Comparison of ENCODE assay signal across 22 cellular contexts in the genomic region with DNA sequence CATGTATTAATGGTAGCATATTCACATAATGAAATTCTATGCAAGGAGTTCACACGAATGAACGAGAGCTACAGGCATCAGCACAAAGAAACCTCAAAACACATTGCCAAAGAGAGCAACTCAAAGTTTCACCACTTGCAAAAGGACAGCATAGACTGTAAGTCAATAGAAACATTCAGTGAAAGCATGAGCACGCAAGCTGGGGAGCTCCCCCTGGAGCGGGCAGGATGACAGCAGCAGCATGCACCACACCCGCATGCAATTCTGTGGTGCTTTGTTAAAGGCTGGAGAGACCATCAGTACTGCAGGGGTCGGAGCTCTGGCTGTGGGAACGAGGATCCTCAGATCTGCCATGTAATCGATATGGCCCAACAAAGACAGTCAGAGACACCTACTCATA. TPM values are rescaled to one million over a fixed set of nuclear protein-coding genes. Genes with fewer than 3 reads are reported as not detected.
A peak's percentile ranks its signal among the peaks of the same experiment; 100 is the strongest.
DNase-seq lines count a peak whose midpoint lies in the region; ATAC-seq and TF ChIP-seq lines count a peak whose summit lies in the region.
"Had no signal": no experiment of that assay in that cellular context is flagged by ENCODE, and none has a peak within 500 bp of the region (broad histone marks: within the 10 kb centered on the region; RNA-seq: fewer than 3 reads in every experiment).

No MANE protein-coding gene starts in this region.

- no peak overlapping the region for H3K4me3 Mint-ChIP-seq in GM23338
- H3K4me3 Mint-ChIP-seq in chondrocyte (ENCODE audit: unreplicated experiment): no peak overlapping the region
- H3K4me3 Mint-ChIP-seq in stimulated activated naive B cell treated with anti-CD40 and anti-IgM and Interleukin-4, amounts not matched to agents 10 μg/mL and 1 μg/mL and 100 μg/mL, for 72 hours: no peak overlapping the region
- H3K4me3 Mint-ChIP-seq: CD4-positive, alpha-beta memory T cell had no signal

- ATAC-seq in GM23338: peak; percentile 91
- no peak for ATAC-seq in GM21381 (IDR thresholded peaks at IDR 0.05; ENCODE audit: unreplicated experiment)
- no peak for ATAC-seq in stimulated activated naive B cell treated with anti-CD40 and anti-IgM and Interleukin-4, amounts not matched to agents 10 μg/mL and 1 μg/mL and 100 μg/mL, for 72 hours (replicated peaks)
- ATAC-seq: HCT116 had no signal

- H3K27me3 ChIP-seq in GM23338 (ENCODE audit: insufficient read depth): no peaks in the 10 kb centered on the region
- H3K27me3 ChIP-seq: BLaER1 treated with 17β-estradiol and CSF1 and Interleukin-3, amounts not matched to agents 10 nM and 100 nM; SJCRH30 had no signal

- 0 out of 2 replicates have a peak, but pooled peaks cover 5% of the 10 kb centered on the region for H3K4me1 ChIP-seq in GM23338 (ENCODE audit: insufficient read depth)
- H3K4me1 ChIP-seq: SJCRH30 had no signal

- H2AFZ ChIP-seq in GM23338: no peak overlapping the region; the same call in 1 of the 2 replicates

- H3F3A ChIP-seq in GM23338 (replicated peaks; ENCODE audit: low read depth): no peaks in the 10 kb centered on the region

- H3K4me1 Mint-ChIP-seq in GM23338 (peaks cover 9% of the 10 kb centered on the region; the same call in 2 of the 3 replicates), chondrocyte (ENCODE audit: low read depth) (peaks cover 4% of the 10 kb centered on the region)
- H3K4me1 Mint-ChIP-seq in stimulated activated naive B cell treated with anti-CD40 and anti-IgM and Interleukin-4, amounts not matched to agents 10 μg/mL and 1 μg/mL and 100 μg/mL, for 72 hours: no peaks in the 10 kb centered on the region
- H3K4me1 Mint-ChIP-seq: CD4-positive, alpha-beta memory T cell had no signal

- H4K20me1 ChIP-seq in GM23338 (replicated peaks; ENCODE audit: insufficient read depth): no peaks in the 10 kb centered on the region
- H4K20me1 ChIP-seq: BLaER1 treated with 17β-estradiol and CSF1 and Interleukin-3, amounts not matched to agents 10 nM and 100 nM had no signal

- H3K27me3 Mint-ChIP-seq in GM23338 (ENCODE audit: insufficient read depth, low read depth, poor library complexity): peaks cover 2% of the 10 kb centered on the region
- no peaks in the 10 kb centered on the region for H3K27me3 Mint-ChIP-seq in chondrocyte (ENCODE audit: low read depth)
- peaks cover 25 to 32% of the 10 kb centered on the region in 2 donors for H3K27me3 Mint-ChIP-seq in stimulated activated naive B cell treated with anti-CD40 and anti-IgM and Interleukin-4, amounts not matched to agents 10 μg/mL and 1 μg/mL and 100 μg/mL, for 72 hours

- H3K36me3 ChIP-seq in GM23338 (ENCODE audit: insufficient read depth): no peaks in the 10 kb centered on the region
- H3K36me3 ChIP-seq: BLaER1 treated with 17β-estradiol and CSF1 and Interleukin-3, amounts not matched to agents 10 nM and 100 nM; SJCRH30 had no signal

- no peaks in the 10 kb centered on the region for H3K9me2 ChIP-seq in GM23338 (ENCODE audit: insufficient read depth)

- H3K36me3 Mint-ChIP-seq in GM23338 (ENCODE audit: low read depth) (no peaks in the 10 kb centered on the region), chondrocyte (ENCODE audit: low read depth) (peaks cover 3% of the 10 kb centered on the region)
- no peaks in the 10 kb centered on the region for H3K36me3 Mint-ChIP-seq in stimulated activated naive B cell treated with anti-CD40 and anti-IgM and Interleukin-4, amounts not matched to agents 10 μg/mL and 1 μg/mL and 100 μg/mL, for 72 hours
- H3K36me3 Mint-ChIP-seq: CD4-positive, alpha-beta memory T cell had no signal

- H3K9me3 Mint-ChIP-seq in GM23338 (peaks cover 4% of the 10 kb centered on the region; the same call in 1 of the 3 replicates), chondrocyte (ENCODE audit: low read depth) (peaks cover 4% of the 10 kb centered on the region)
- peaks cover 0 to 6% of the 10 kb centered on the region in 2 donors for H3K9me3 Mint-ChIP-seq in stimulated activated naive B cell treated with anti-CD40 and anti-IgM and Interleukin-4, amounts not matched to agents 10 μg/mL and 1 μg/mL and 100 μg/mL, for 72 hours
- H3K9me3 Mint-ChIP-seq: CD4-positive, alpha-beta memory T cell had no signal

- TF ChIP-seq CTCF in GM23338 (conservative IDR thresholded peaks at IDR 0.05; ENCODE audit: low read depth in 2 of 2): peak in 1 of 2 experiments; percentile 31; a peak in 2 of 4 replicates
- TF ChIP-seq CTCF in chondrocyte (IDR thresholded peaks at IDR 0.05): peak; percentile 31

- DNase-seq in GM23338 (ENCODE audit: low spot score) (peak; percentile 53), NCI-H146 treated with DMSO at 0.1 percent for 48 hours (lab: John Stamatoyannopoulos, UW; ENCODE audit: unreplicated experiment) (peak; percentile 7), chondrocyte (ENCODE audit: low spot score) (no peak), iPS-NIHi7 (ENCODE audit: extremely low spot score) (peak; percentile 35), hypothalamus (lab: John Stamatoyannopoulos, UW) (no peak)
- DNase-seq in stimulated activated naive B cell treated with anti-CD40 and anti-IgM and Interleukin-4, amounts not matched to agents 10 μg/mL and 1 μg/mL and 100 μg/mL, for 72 hours: no peak
- DNase-seq: ACHN; CD4-positive, alpha-beta memory T cell; DND-41; GOT3; NCI-H1105; NCI-H1694; NCI-H2081 treated with DMSO at 0.1 percent for 48 hours; NCI-H774; OCI-M1; SJCRH30 had no signal

- no peak overlapping the region for H3K27ac Mint-ChIP-seq in GM23338
- H3K27ac Mint-ChIP-seq in chondrocyte (ENCODE audit: unreplicated experiment): no peak overlapping the region
- H3K27ac Mint-ChIP-seq in stimulated activated naive B cell treated with anti-CD40 and anti-IgM and Interleukin-4, amounts not matched to agents 10 μg/mL and 1 μg/mL and 100 μg/mL, for 72 hours: no peak overlapping the region
- H3K27ac Mint-ChIP-seq: CD4-positive, alpha-beta memory T cell had no signal

- H3K4me3 ChIP-seq in GM23338: no peak overlapping the region
- H3K4me3 ChIP-seq: BLaER1 treated with 17β-estradiol and CSF1 and Interleukin-3, amounts not matched to agents 10 nM and 100 nM; SJCRH30 had no signal

- H3K79me2 ChIP-seq in GM23338 (replicated peaks; ENCODE audit: insufficient read depth): no peaks in the 10 kb centered on the region

- no peak overlapping the region for H3K27ac ChIP-seq in GM23338 (ENCODE audit: low read depth)
- H3K27ac ChIP-seq: BLaER1 treated with 17β-estradiol and CSF1 and Interleukin-3, amounts not matched to agents 10 nM and 100 nM; HL-60; KMS-11; SJCRH30 had no signal

- no peak overlapping the region for H3K4me2 ChIP-seq in GM23338
- H3K4me2 ChIP-seq: BLaER1 treated with 17β-estradiol and CSF1 and Interleukin-3, amounts not matched to agents 10 nM and 100 nM; KMS-11 had no signal

RNA-seq across cellular contexts. Expression of a gene that starts 18.7 kb away (rescaled TPM):
- 0.39 and 0.69 TPM in 2 replicates for total RNA-seq in GM23338 (2014; rRNA removed; shearing (Covaris generic))
- 0.38 and 0.40 TPM in 2 replicates for polyA plus RNA-seq in GM23338 (2016; fragmentation: Nextera tagmentation; extraction: Ambion mirVana)
- 0.75 to 3.3 TPM (median 0.82 TPM) in 3 replicates for total RNA-seq in chondrocyte
- total RNA-seq: CD4-positive, alpha-beta memory T cell; HT-29; SJCRH30 had no signal
- polyA plus RNA-seq: CD4-positive, alpha-beta memory T cell had no signal

Comparison
In these comparisons a context has a peak if more than half of its experiments do, and no peak if none do; other contexts are left out.
1. DNase-seq: peak in GM23338 (single experiment), NCI-H146 treated with DMSO at 0.1 percent for 48 hours (single experiment) and iPS-NIHi7 (single experiment); none in chondrocyte (single experiment), hypothalamus (0 of 51) and stimulated activated naive B cell treated with anti-CD40 and anti-IgM and Interleukin-4, amounts not matched to agents 10 μg/mL and 1 μg/mL and 100 μg/mL, for 72 hours (single experiment).